Comparison of ENCODE assay signal across 7 cellular contexts in the genomic region with DNA sequence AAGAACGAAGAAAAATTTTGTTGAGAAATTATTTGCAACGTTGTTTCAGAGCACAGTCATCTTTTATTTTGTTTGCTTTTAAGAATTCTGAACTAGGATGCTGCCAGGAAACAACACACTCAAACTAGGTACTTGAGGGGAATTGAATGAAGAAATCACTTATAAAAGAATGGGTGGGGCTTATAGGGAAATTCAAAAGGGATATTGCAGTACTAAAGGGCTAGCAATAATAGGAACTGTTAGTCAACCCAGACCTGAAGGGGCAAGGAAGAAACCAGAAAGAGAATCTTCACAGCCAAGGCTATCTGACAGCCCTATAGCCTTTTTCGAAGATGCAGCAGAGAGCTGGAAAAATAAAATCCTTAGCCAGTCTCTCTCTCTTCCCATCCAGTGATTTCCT.
"Had no signal": no experiment of that assay in that cellular context is flagged by ENCODE, and none has a peak within 500 bp of the region (broad histone marks: within the 10 kb centered on the region; RNA-seq: fewer than 3 reads in every experiment).

No MANE protein-coding gene starts in this region.

- H3K27ac ChIP-seq: GM23248 had no signal

- H3K9ac ChIP-seq: GM23248 had no signal

- DNase-seq: GM23248, GOT3, H9, HCEC 1CT, IMR-90 had no signal

- H2AFZ ChIP-seq: GM23248 had no signal

- ATAC-seq: K562 had no signal

- H3K4me3 ChIP-seq: GM23248, K562 had no signal

- FAIRE-seq: HTR-8/SVneo, K562 had no signal
